Comparison of ENCODE assay signal across 4 cellular contexts in the genomic region with DNA sequence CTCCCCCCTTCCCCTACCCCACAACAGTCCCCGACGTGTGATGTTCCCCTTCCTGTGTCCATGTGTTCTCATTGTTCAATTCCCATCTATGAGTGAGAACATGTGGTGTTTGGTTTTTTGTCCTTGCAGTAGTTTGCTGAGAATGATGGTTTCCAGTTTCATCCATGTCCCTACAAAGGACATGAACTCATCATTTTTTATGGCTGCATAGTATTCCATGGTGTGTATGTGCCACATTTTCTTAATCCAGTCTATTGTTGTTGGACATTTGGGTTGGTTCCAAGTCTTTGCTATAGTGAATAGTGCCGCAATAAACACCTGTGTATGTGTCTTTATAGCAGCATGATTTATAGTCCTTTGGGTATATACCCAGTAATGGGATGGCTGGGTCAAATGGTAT. TPM values are rescaled to one million over a fixed set of nuclear protein-coding genes. Genes with fewer than 3 reads are reported as not detected.
"Had no signal": no experiment of that assay in that cellular context is flagged by ENCODE, and none has a peak within 500 bp of the region (broad histone marks: within the 10 kb centered on the region; RNA-seq: fewer than 3 reads in every experiment).

No MANE protein-coding gene starts in this region.

RNA-seq across cellular contexts. Expression of gene SPDYE16, which starts 18.2 kb away (rescaled TPM):
- total RNA-seq: HT1080, IMR-90 had no signal
- polyA plus RNA-seq: HepG2, IMR-90 had no signal

RNA-seq across cellular contexts. Expression of gene UPK3B, which starts 51.0 kb away (rescaled TPM):
- total RNA-seq: HepG2, HT1080, IMR-90 had no signal
- polyA plus RNA-seq: HepG2, IgD-negative memory B cell had no signal
